ENCODE assay signal across 26 cellular contexts in the genomic region with DNA sequence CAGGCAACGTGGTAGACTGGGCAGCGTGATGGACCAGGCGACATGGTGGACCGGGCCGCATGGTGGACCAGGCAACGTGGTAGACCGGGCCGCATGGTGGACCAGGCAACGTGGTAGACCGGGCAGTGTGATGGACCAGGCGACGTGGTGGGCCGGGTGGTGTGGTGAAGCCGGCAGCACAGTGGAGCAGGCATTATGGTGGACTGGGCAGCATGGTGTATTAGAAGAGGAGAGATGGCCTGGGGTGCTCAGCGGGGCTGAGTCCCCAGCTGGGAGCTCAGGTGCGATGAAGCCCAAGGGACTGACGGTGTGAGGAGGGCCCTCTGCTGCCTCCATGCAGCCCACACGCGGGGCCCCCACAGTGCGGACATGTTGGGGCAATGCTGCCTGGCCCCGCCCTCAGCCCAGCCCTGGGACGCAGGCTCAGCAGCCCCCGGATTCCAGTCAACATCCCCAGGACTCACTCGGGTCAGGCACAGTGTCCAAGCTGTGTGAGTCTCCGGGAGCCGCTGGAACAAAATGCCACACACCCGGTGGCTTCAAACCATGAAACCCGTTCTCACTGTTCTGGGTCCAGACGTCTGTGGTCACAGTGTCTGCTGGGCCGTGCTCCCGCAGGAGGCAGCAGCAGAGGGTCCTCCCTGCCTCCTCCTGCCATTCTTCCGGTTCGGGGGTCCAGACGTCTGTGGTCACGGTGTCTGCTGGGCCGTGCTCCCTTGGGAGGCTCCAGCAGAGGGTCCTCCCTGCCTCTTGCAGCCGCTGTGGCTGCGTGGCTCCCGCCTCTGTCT.
DNase-seq lines count a peak whose midpoint lies in the region; ATAC-seq and TF ChIP-seq lines count a peak whose summit lies in the region.
"Had no signal": no experiment of that assay in that cellular context is flagged by ENCODE, and none has a peak within 500 bp of the region (broad histone marks: within the 10 kb centered on the region; RNA-seq: fewer than 3 reads in every experiment).

No MANE protein-coding gene starts in this region.

- H3K9me3 ChIP-seq in mesenchymal stem cell (ENCODE audit: control insufficient read depth, low read length) (no peaks in the 10 kb centered on the region), BE2C (peaks cover 15% of the 10 kb centered on the region), left ventricle myocardium inferior (replicated peaks) (peaks cover 6% of the 10 kb centered on the region)

- no peaks in the 10 kb centered on the region for H3K27me3 Mint-ChIP-seq in chondrocyte (ENCODE audit: low read depth)
- H3K27me3 Mint-ChIP-seq: activated B cell treated with CpG ODN at 0.5 μM for 24 hours; activated CD4-positive, alpha-beta memory T cell treated with anti-CD3 and anti-CD28 coated beads, Interleukin-2, amount 10 ng/mL, durations not matched to agents 7 days and 5 days; activated naive CD8-positive, alpha-beta T cell treated with anti-CD3 and anti-CD28 coated beads, Interleukin-2, amount 10 ng/mL, durations not matched to agents 7 days and 5 days; central memory CD8-positive, alpha-beta T cell had no signal

- no peak overlapping the region for H2BK12ac ChIP-seq in mesenchymal stem cell (ENCODE audit: low read length in 2 of 2)

- H2BK5ac ChIP-seq in mesenchymal stem cell (ENCODE audit: low read depth, low read length, poor library complexity, severe bottlenecking), result no peak overlapping the region

- no peaks in the 10 kb centered on the region for H3K36me3 Mint-ChIP-seq in chondrocyte (ENCODE audit: low read depth)
- H3K36me3 Mint-ChIP-seq: activated naive CD8-positive, alpha-beta T cell treated with anti-CD3 and anti-CD28 coated beads, Interleukin-2, amount 10 ng/mL, durations not matched to agents 7 days and 5 days had no signal

- 87% methylated on average over 39 of the region's 39 CpGs for WGBS in mesenchymal stem cell

- peak overlapping the region; percentile 62 for H4K91ac ChIP-seq in mesenchymal stem cell (ENCODE audit: low read length)

- H3K4me2 ChIP-seq in mesenchymal stem cell (ENCODE audit: low read length, poor library complexity, severe bottlenecking), result no peak overlapping the region

- no peaks in the 10 kb centered on the region for H3K36me3 ChIP-seq in H7 (replicated peaks; ENCODE audit: control insufficient read depth, insufficient read depth, low read length)
- H3K36me3 ChIP-seq in mesenchymal stem cell (ENCODE audit: control insufficient read depth in 1 of 2, insufficient read depth in 2 of 2, low read depth in 1 of 2, low read length in 2 of 2), result no peaks in the 10 kb centered on the region
- no peaks in the 10 kb centered on the region for H3K36me3 ChIP-seq in BE2C
- H3K36me3 ChIP-seq in left ventricle myocardium inferior, result no peaks in the 10 kb centered on the region

- H3K4me1 Mint-ChIP-seq in chondrocyte (ENCODE audit: low read depth), result no peaks in the 10 kb centered on the region
- H3K4me1 Mint-ChIP-seq: activated B cell treated with CpG ODN at 0.5 μM for 24 hours; activated CD4-positive, alpha-beta memory T cell treated with anti-CD3 and anti-CD28 coated beads, Interleukin-2, amount 10 ng/mL, durations not matched to agents 7 days and 5 days; activated naive CD8-positive, alpha-beta T cell treated with anti-CD3 and anti-CD28 coated beads, Interleukin-2, amount 10 ng/mL, durations not matched to agents 7 days and 5 days; central memory CD8-positive, alpha-beta T cell had no signal

- intact Hi-C loops in sciatic nerve (cut with DNase I), result no loop called here
- intact Hi-C loops in left ventricle myocardium inferior (cut with micrococcal nuclease), result no loop called here

- peaks cover 2% of the 10 kb centered on the region for H3K9me3 Mint-ChIP-seq in chondrocyte (ENCODE audit: low read depth)
- H3K9me3 Mint-ChIP-seq: activated B cell treated with CpG ODN at 0.5 μM for 24 hours; activated CD4-positive, alpha-beta memory T cell treated with anti-CD3 and anti-CD28 coated beads, Interleukin-2, amount 10 ng/mL, durations not matched to agents 7 days and 5 days; activated naive CD8-positive, alpha-beta T cell treated with anti-CD3 and anti-CD28 coated beads, Interleukin-2, amount 10 ng/mL, durations not matched to agents 7 days and 5 days; central memory CD8-positive, alpha-beta T cell had no signal

- no peak overlapping the region for H4K8ac ChIP-seq in mesenchymal stem cell (ENCODE audit: low read length)

- H3K27me3 ChIP-seq in H7 (ENCODE audit: control insufficient read depth, insufficient read depth, low read length), result no peaks in the 10 kb centered on the region
- H3K27me3 ChIP-seq in mesenchymal stem cell (ENCODE audit: control insufficient read depth in 1 of 2, insufficient read depth in 1 of 2, low read length in 2 of 2), result no peaks in the 10 kb centered on the region
- H3K27me3 ChIP-seq in BE2C, result no peaks in the 10 kb centered on the region
- H3K27me3 ChIP-seq in left ventricle myocardium inferior (ENCODE audit: low read depth), result peaks cover 22% of the 10 kb centered on the region

- no peak overlapping the region for H3K4me3 Mint-ChIP-seq in chondrocyte (ENCODE audit: unreplicated experiment)
- H3K4me3 Mint-ChIP-seq: activated B cell treated with CpG ODN at 0.5 μM for 24 hours; activated CD4-positive, alpha-beta memory T cell treated with anti-CD3 and anti-CD28 coated beads, Interleukin-2, amount 10 ng/mL, durations not matched to agents 7 days and 5 days; activated naive CD8-positive, alpha-beta T cell treated with anti-CD3 and anti-CD28 coated beads, Interleukin-2, amount 10 ng/mL, durations not matched to agents 7 days and 5 days; central memory CD8-positive, alpha-beta T cell had no signal

- no peak overlapping the region for H3K18ac ChIP-seq in mesenchymal stem cell (ENCODE audit: low read depth in 1 of 2, low read length in 2 of 2)

- H3K9ac ChIP-seq in mesenchymal stem cell (ENCODE audit: low read length), result no peak overlapping the region

- no peak for ATAC-seq in sciatic nerve
- ATAC-seq: Panc1 had no signal

- H3K14ac ChIP-seq in mesenchymal stem cell (ENCODE audit: low read length in 2 of 2), result no peak overlapping the region

- DNase-seq in H7 (peak; percentile 36), chondrocyte (ENCODE audit: low spot score) (peak; percentile 79), mesenchymal stem cell (no peak), sciatic nerve (ENCODE audit: low spot score) (peak; percentile 49), BE2C (no peak), cerebellum (ENCODE audit: low spot score) (no peak), globus pallidus (ENCODE audit: low spot score) (no peak), left ventricle myocardium inferior (no peak)
- DNase-seq: activated B cell treated with CpG ODN at 0.5 μM for 24 hours; activated CD4-positive, alpha-beta memory T cell treated with anti-CD3 and anti-CD28 coated beads, Interleukin-2, amount 10 ng/mL, durations not matched to agents 7 days and 5 days; activated gamma-delta T cell; activated naive CD8-positive, alpha-beta T cell treated with anti-CD3 and anti-CD28 coated beads, Interleukin-2, amount 10 ng/mL, durations not matched to agents 7 days and 5 days; DMS79 treated with DMSO at 0.1 percent for 48 hours; effector CD4-positive, alpha-beta T cell; GF-D8; NCI-H1092 treated with DMSO at 0.1 percent for 48 hours; NCI-H187 treated with DMSO at 0.1 percent for 48 hours; NCI-H524 treated with DMSO at 0.1 percent for 48 hours; nucleus accumbens; retina; stimulated activated CD4-positive, alpha-beta T cell treated with anti-CD3 and anti-CD28 coated beads, Interleukin-2, amount 100 ng/mL, for 48 hours; substantia nigra had no signal

- H3K27ac Mint-ChIP-seq in chondrocyte (ENCODE audit: unreplicated experiment), result no peak overlapping the region
- H3K27ac Mint-ChIP-seq: activated B cell treated with CpG ODN at 0.5 μM for 24 hours; activated CD4-positive, alpha-beta memory T cell treated with anti-CD3 and anti-CD28 coated beads, Interleukin-2, amount 10 ng/mL, durations not matched to agents 7 days and 5 days; activated naive CD8-positive, alpha-beta T cell treated with anti-CD3 and anti-CD28 coated beads, Interleukin-2, amount 10 ng/mL, durations not matched to agents 7 days and 5 days had no signal

- H2BK120ac ChIP-seq in mesenchymal stem cell (ENCODE audit: low read depth, low read length), result no peak overlapping the region

- no peak overlapping the region for H3K27ac ChIP-seq in mesenchymal stem cell (ENCODE audit: low read length, poor library complexity, severe bottlenecking)
- H3K27ac ChIP-seq in left ventricle myocardium inferior (replicated peaks), result no peak overlapping the region
- H3K27ac ChIP-seq: C4-2B, epithelial cell of prostate had no signal

- H2BK15ac ChIP-seq in mesenchymal stem cell (ENCODE audit: low read depth, poor library complexity, severe bottlenecking), result no peak overlapping the region

- H3K79me1 ChIP-seq in mesenchymal stem cell (replicated peaks; ENCODE audit: low read length, poor library complexity, severe bottlenecking), result no peaks in the 10 kb centered on the region

- no peak overlapping the region for H3K4ac ChIP-seq in mesenchymal stem cell (ENCODE audit: low read depth in 1 of 2, low read length in 2 of 2)

- H2AFZ ChIP-seq in mesenchymal stem cell (ENCODE audit: low read depth, low read length), result no peak overlapping the region

- H3K4me1 ChIP-seq in mesenchymal stem cell (ENCODE audit: control insufficient read depth, insufficient read depth, low read depth, low read length), result no peaks in the 10 kb centered on the region
- no peaks in the 10 kb centered on the region for H3K4me1 ChIP-seq in BE2C
- no peaks in the 10 kb centered on the region for H3K4me1 ChIP-seq in left ventricle myocardium inferior

- TF ChIP-seq CTCF in chondrocyte (IDR thresholded peaks at IDR 0.05) (no peak), BE2C (IDR thresholded peaks at IDR 0.05; ENCODE audit: low read depth, low read length) (no peak), left ventricle myocardium inferior (IDR thresholded peaks at IDR 0.05; ENCODE audit: borderline replicate concordance) (no peak)

- no peak overlapping the region for H3K4me3 ChIP-seq in H7 (ENCODE audit: insufficient read depth, low read depth, low read length)
- H3K4me3 ChIP-seq in mesenchymal stem cell (ENCODE audit: insufficient read depth in 1 of 2, low read depth in 1 of 2, low read length in 2 of 2), result no peak overlapping the region
- no peak overlapping the region for H3K4me3 ChIP-seq in BE2C (ENCODE audit: low read depth, low read length)
- H3K4me3 ChIP-seq in left ventricle myocardium inferior, result no peak overlapping the region

- H3K23ac ChIP-seq in mesenchymal stem cell (ENCODE audit: low read length in 2 of 2), result no peak overlapping the region

- no peak overlapping the region for H2AK5ac ChIP-seq in mesenchymal stem cell (ENCODE audit: low read length, severe bottlenecking)

Comparison
In these comparisons a context has a peak if more than half of its experiments do, and no peak if none do; other contexts are left out.
1. DNase-seq: peak in H7 (single experiment), chondrocyte (single experiment) and sciatic nerve (single experiment); none in mesenchymal stem cell (single experiment), BE2C (single experiment), cerebellum (single experiment), globus pallidus (single experiment) and left ventricle myocardium inferior (single experiment).